ENCODE assay signal across 9 cellular contexts in genomic region chr11:62427630-62428233, GRCh38. TPM values are rescaled to one million over a fixed set of nuclear protein-coding genes. Genes with fewer than 3 reads are reported as not detected.
A peak's percentile ranks its signal among the peaks of the same experiment; 100 is the strongest.
DNase-seq lines count a peak whose midpoint lies in the region; ATAC-seq and TF ChIP-seq lines count a peak whose summit lies in the region.
"Had no signal": no experiment of that assay in that cellular context is flagged by ENCODE, and none has a peak within 500 bp of the region (broad histone marks: within the 10 kb centered on the region; RNA-seq: fewer than 3 reads in every experiment).

No MANE protein-coding gene starts in this region.

- H3K36me3 ChIP-seq in RWPE2 (ENCODE audit: low read depth), result no peaks in the 10 kb centered on the region
- H3K36me3 ChIP-seq in endodermal cell (ENCODE audit: control insufficient read depth, insufficient read depth, low read length), result no peaks in the 10 kb centered on the region

- no peak overlapping the region for H3K4me3 Mint-ChIP-seq in endodermal cell
- peak overlapping the region in 1 of 2 donors; percentile 55 for H3K4me3 Mint-ChIP-seq in stimulated activated naive B cell treated with anti-CD40 and anti-IgM and Interleukin-4, amounts not matched to agents 10 μg/mL and 1 μg/mL and 100 μg/mL, for 72 hours

- peaks cover 18% of the 10 kb centered on the region for H3K27me3 Mint-ChIP-seq in endodermal cell (ENCODE audit: insufficient read depth)
- H3K27me3 Mint-ChIP-seq in stimulated activated naive B cell treated with anti-CD40 and anti-IgM and Interleukin-4, amounts not matched to agents 10 μg/mL and 1 μg/mL and 100 μg/mL, for 72 hours, result peaks cover 15 to 24% of the 10 kb centered on the region in 2 donors

- H3K9me3 Mint-ChIP-seq in endodermal cell, result peaks cover 7% of the 10 kb centered on the region
- no peaks in the 10 kb centered on the region for H3K9me3 Mint-ChIP-seq in stimulated activated naive B cell treated with anti-CD40 and anti-IgM and Interleukin-4, amounts not matched to agents 10 μg/mL and 1 μg/mL and 100 μg/mL, for 72 hours

- no peak overlapping the region for H3K9ac ChIP-seq in endodermal cell (ENCODE audit: extremely low read depth, low read length, poor library complexity, severe bottlenecking)

- H3K27me3 ChIP-seq in RWPE2 (ENCODE audit: insufficient read depth, poor library complexity, severe bottlenecking) (no peaks in the 10 kb centered on the region), endodermal cell (ENCODE audit: control insufficient read depth, insufficient read depth, low read length, poor library complexity, severe bottlenecking) (no peaks in the 10 kb centered on the region)

- H3K27ac ChIP-seq in RWPE2 (ENCODE audit: poor library complexity, severe bottlenecking) (peak overlapping the region; percentile 84), endodermal cell (ENCODE audit: low read depth, low read length) (no peak overlapping the region)

- peak overlapping the region; percentile 36 for H3K27ac Mint-ChIP-seq in endodermal cell
- H3K27ac Mint-ChIP-seq in stimulated activated naive B cell treated with anti-CD40 and anti-IgM and Interleukin-4, amounts not matched to agents 10 μg/mL and 1 μg/mL and 100 μg/mL, for 72 hours, result peak overlapping the region; percentile 93

- no peaks in the 10 kb centered on the region for H3K36me3 Mint-ChIP-seq in endodermal cell (ENCODE audit: low read depth)
- H3K36me3 Mint-ChIP-seq in stimulated activated naive B cell treated with anti-CD40 and anti-IgM and Interleukin-4, amounts not matched to agents 10 μg/mL and 1 μg/mL and 100 μg/mL, for 72 hours, result no peaks in the 10 kb centered on the region

- ATAC-seq in RWPE2 (ENCODE audit: low read depth) (0 out of 3 replicates have a peak, but pooled peaks have one; percentile 14), HG02610 (IDR thresholded peaks at IDR 0.05; ENCODE audit: unreplicated experiment) (no peak), HG03469 (IDR thresholded peaks at IDR 0.05; ENCODE audit: unreplicated experiment) (no peak)
- ATAC-seq in stimulated activated naive B cell treated with anti-CD40 and anti-IgM and Interleukin-4, amounts not matched to agents 10 μg/mL and 1 μg/mL and 100 μg/mL, for 72 hours (replicated peaks), result peak; percentile 74

- H3K4me1 Mint-ChIP-seq in endodermal cell, result peaks cover 30% of the 10 kb centered on the region
- peaks cover 31 to 69% of the 10 kb centered on the region in 2 donors for H3K4me1 Mint-ChIP-seq in stimulated activated naive B cell treated with anti-CD40 and anti-IgM and Interleukin-4, amounts not matched to agents 10 μg/mL and 1 μg/mL and 100 μg/mL, for 72 hours

- H3K4me1 ChIP-seq in RWPE2 (ENCODE audit: insufficient read depth, poor library complexity, severe bottlenecking), result peaks cover 19% of the 10 kb centered on the region
- peaks cover 5% of the 10 kb centered on the region for H3K4me1 ChIP-seq in endodermal cell (ENCODE audit: control insufficient read depth, insufficient read depth, low read length)

- TF ChIP-seq CTCF in RWPE2 (IDR thresholded peaks at IDR 0.05; ENCODE audit: poor library complexity, severe bottlenecking) (no peak), endodermal cell (conservative IDR thresholded peaks at IDR 0.05) (no peak)

- H3K9me3 ChIP-seq in RWPE2 (ENCODE audit: severe bottlenecking), result no peaks in the 10 kb centered on the region
- no peaks in the 10 kb centered on the region for H3K9me3 ChIP-seq in endodermal cell (ENCODE audit: control insufficient read depth, low read length)

- WGBS in endodermal cell (ENCODE audit: insufficient coverage in 1 of 2, insufficient read length in 1 of 2), 2 experiments, result 87 to 91% methylated on average over 6 of the region's 6 CpGs

- H3K4me3 ChIP-seq in RWPE2 (ENCODE audit: severe bottlenecking), result no peak overlapping the region
- no peak overlapping the region for H3K4me3 ChIP-seq in endodermal cell (ENCODE audit: low read length)

- peak; percentile 31 for DNase-seq in activated CD4-positive, alpha-beta T cell treated with anti-CD3 and anti-CD28 coated beads for 48 hours
- DNase-seq in activated CD4-positive, alpha-beta T cell treated with anti-CD3 and anti-CD28 coated beads, Interleukin-2, amount 50 U/mL, for 1 hour, result no peak
- no peak for DNase-seq in RWPE2 (ENCODE audit: low spot score)
- peak; percentile 42 for DNase-seq in endodermal cell
- DNase-seq in stimulated activated naive B cell treated with anti-CD40 and anti-IgM and Interleukin-4, amounts not matched to agents 10 μg/mL and 1 μg/mL and 100 μg/mL, for 72 hours, result peak; percentile 21
- DNase-seq in mesenteric fat pad (ENCODE audit: low spot score), result no peak

RNA-seq across cellular contexts. Expression of gene SCGB1A1, which starts 8.9 kb away (rescaled TPM):
- total RNA-seq in endodermal cell, result not detected
- not detected for polyA plus RNA-seq in endodermal cell (2013, experiment 1 of 2)
- polyA plus RNA-seq in endodermal cell (2013, experiment 2 of 2), result not detected
- total RNA-seq in mesenteric fat pad, result not detected
- polyA plus RNA-seq: BJ had no signal

Comparison
In these comparisons a context has a peak if more than half of its experiments do, and no peak if none do; other contexts are left out.
1. DNase-seq: peak in activated CD4-positive, alpha-beta T cell treated with anti-CD3 and anti-CD28 coated beads for 48 hours (single experiment), endodermal cell (single experiment) and stimulated activated naive B cell treated with anti-CD40 and anti-IgM and Interleukin-4, amounts not matched to agents 10 μg/mL and 1 μg/mL and 100 μg/mL, for 72 hours (single experiment); none in activated CD4-positive, alpha-beta T cell treated with anti-CD3 and anti-CD28 coated beads, Interleukin-2, amount 50 U/mL, for 1 hour (single experiment), RWPE2 (single experiment) and mesenteric fat pad (single experiment).
2. ATAC-seq: peak in RWPE2 (single experiment) and stimulated activated naive B cell treated with anti-CD40 and anti-IgM and Interleukin-4, amounts not matched to agents 10 μg/mL and 1 μg/mL and 100 μg/mL, for 72 hours (2 of 2); none in HG02610 (single experiment) and HG03469 (single experiment).